1 cellular context compared by ENCODE assay signal in the genomic region with DNA sequence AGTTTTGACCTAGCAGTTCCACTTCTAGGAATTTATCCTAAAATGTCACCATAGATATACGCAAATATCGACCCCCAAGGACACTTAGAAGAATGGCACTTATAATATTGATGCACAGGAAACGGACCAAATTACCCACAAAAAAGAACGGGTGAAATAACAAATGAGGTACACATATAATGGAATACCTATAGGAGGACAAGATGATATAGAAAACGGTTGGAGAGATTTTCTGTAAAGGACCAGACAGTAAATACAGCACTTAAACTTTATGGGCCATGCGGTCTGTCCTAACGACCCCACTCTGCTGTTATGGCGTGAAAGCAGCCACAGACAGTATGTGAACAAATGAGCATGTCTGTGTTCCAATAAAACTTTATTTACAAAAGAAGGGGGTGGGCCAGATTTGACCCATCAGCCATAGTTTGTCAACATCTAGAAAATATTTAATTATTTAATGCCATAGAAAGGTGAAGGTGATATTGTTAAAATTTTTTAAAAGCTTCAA.
TF ChIP-seq lines count a peak whose summit lies in the region.

No MANE protein-coding gene starts in this region.

TF ChIP-seq in HepG2, 621 proteins besides CTCF, POLR2A, EP300 and RAD21:
- TF ChIP-seq, protein P1, sequence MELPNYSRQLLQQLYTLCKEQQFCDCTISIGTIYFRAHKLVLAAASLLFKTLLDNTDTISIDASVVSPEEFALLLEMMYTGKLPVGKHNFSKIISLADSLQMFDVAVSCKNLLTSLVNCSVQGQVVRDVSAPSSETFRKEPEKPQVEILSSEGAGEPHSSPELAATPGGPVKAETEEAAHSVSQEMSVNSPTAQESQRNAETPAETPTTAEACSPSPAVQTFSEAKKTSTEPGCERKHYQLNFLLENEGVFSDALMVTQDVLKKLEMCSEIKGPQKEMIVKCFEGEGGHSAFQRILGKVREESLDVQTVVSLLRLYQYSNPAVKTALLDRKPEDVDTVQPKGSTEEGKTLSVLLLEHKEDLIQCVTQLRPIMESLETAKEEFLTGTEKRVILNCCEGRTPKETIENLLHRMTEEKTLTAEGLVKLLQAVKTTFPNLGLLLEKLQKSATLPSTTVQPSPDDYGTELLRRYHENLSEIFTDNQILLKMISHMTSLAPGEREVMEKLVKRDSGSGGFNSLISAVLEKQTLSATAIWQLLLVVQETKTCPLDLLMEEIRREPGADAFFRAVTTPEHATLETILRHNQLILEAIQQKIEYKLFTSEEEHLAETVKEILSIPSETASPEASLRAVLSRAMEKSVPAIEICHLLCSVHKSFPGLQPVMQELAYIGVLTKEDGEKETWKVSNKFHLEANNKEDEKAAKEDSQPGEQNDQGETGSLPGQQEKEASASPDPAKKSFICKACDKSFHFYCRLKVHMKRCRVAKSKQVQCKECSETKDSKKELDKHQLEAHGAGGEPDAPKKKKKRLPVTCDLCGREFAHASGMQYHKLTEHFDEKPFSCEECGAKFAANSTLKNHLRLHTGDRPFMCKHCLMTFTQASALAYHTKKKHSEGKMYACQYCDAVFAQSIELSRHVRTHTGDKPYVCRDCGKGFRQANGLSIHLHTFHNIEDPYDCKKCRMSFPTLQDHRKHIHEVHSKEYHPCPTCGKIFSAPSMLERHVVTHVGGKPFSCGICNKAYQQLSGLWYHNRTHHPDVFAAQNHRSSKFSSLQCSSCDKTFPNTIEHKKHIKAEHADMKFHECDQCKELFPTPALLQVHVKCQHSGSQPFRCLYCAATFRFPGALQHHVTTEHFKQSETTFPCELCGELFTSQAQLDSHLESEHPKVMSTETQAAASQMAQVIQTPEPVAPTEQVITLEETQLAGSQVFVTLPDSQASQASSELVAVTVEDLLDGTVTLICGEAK (IDR thresholded peaks at IDR 0.05): no peak; the same call in 1 of the 2 replicates
- TF ChIP-seq, protein P1 (CRISPR knock-in tag; IDR thresholded peaks at IDR 0.05): peak; percentile 97
- TF ChIP-seq HOXA7 (CRISPR knock-in tag; IDR thresholded peaks at IDR 0.05) (no peak), FOSL2 (CRISPR knock-in tag; IDR thresholded peaks at IDR 0.05) (peak; percentile 7; the same call in 1 of the 2 replicates), BCL6 (CRISPR knock-in tag; IDR thresholded peaks at IDR 0.05) (no peak)
